20 cellular contexts compared by ENCODE assay signal in genomic region chr6:36460916-36461315, GRCh38. TPM values are rescaled to one million over a fixed set of nuclear protein-coding genes. Genes with fewer than 3 reads are reported as not detected.
A peak's percentile ranks its signal among the peaks of the same experiment; 100 is the strongest.
DNase-seq lines count a peak whose midpoint lies in the region; ATAC-seq, FAIRE-seq and TF ChIP-seq lines count a peak whose summit lies in the region.
"Had no signal": no experiment of that assay in that cellular context is flagged by ENCODE, and none has a peak within 500 bp of the region (broad histone marks: within the 10 kb centered on the region; RNA-seq: fewer than 3 reads in every experiment).

No MANE protein-coding gene starts in this region.

- peaks cover 22% of the 10 kb centered on the region for H3F3A ChIP-seq in SK-N-SH (replicated peaks; ENCODE audit: insufficient read depth)

- peak; percentile 42 for FAIRE-seq in TTC549 (lab: Jason Lieb, UNC)
- FAIRE-seq: A549, GM12892, H1 had no signal

- H4K20me1 ChIP-seq in SK-N-SH (ENCODE audit: insufficient read depth) = peaks cover 25% of the 10 kb centered on the region

- no peak overlapping the region for H3K18ac ChIP-seq in trophoblast cell (ENCODE audit: low read length)

- no peak overlapping the region for H4K91ac ChIP-seq in trophoblast cell (ENCODE audit: low read depth, low read length)

- TF ChIP-seq EP300 in SK-N-SH (IDR thresholded peaks at IDR 0.05; ENCODE audit: borderline replicate concordance in 1 of 2, low read depth in 1 of 2, low read length in 1 of 2) = no peak

- CTCF ChIA-PET in SK-N-SH (lab: Yijun Ruan, JAX) = interaction anchor here (1.7 kb wide), 1 partner anchor 17 kb away, joined by 4 read pairs; no protein-coding TSS in a partner anchor

- H3K4me2 ChIP-seq in SK-N-SH (no peak overlapping the region), trophoblast cell (ENCODE audit: low read length) (no peak overlapping the region)
- H3K4me2 ChIP-seq: A549 had no signal

- H4K12ac ChIP-seq in trophoblast cell (ENCODE audit: low read depth, low read length) = no peak overlapping the region

- H3K14ac ChIP-seq in trophoblast cell (ENCODE audit: low read length) = no peak overlapping the region

- no peak for DNase-seq in SK-N-SH
- no peak for DNase-seq in trophoblast cell
- DNase-seq in D341Med (ENCODE audit: low spot score) = no peak
- DNase-seq: ACHN; C1 segment of cervical spinal cord; Caco-2; CD4-positive, alpha-beta memory T cell; DMS53; DMS79 treated with DMSO at 0.1 percent for 48 hours; GM23248; H7; HCEC 1CT had no signal

- POLR2A ChIA-PET in SK-N-SH (lab: Yijun Ruan, JAX) = no interaction called here

- no peak for TF ChIP-seq CTCF in SK-N-SH (IDR thresholded peaks at IDR 0.05)

- no peak for ATAC-seq in SK-N-SH treated with all-trans-retinoic acid at 6 μM for 48 hours
- no peak for ATAC-seq in activated CD4-positive, CD25-positive, alpha-beta regulatory T cell treated with anti-CD3 and anti-CD28 coated beads, Interleukin-2, amount 50 U/mL, for 24 hours
- ATAC-seq: A549 had no signal

- peaks cover 4 to 23% of the 10 kb centered on the region in 2 experiments for H3K36me3 ChIP-seq in SK-N-SH (replicated peaks in 1 of 2; ENCODE audit: control insufficient read depth in 1 of 2, insufficient read depth in 2 of 2, low read length in 1 of 2)
- peaks cover 2 to 3% of the 10 kb centered on the region in 2 experiments for H3K36me3 ChIP-seq in trophoblast cell (ENCODE audit: control insufficient read depth in 1 of 2, insufficient read depth in 2 of 2, low read length in 2 of 2)

- no peak overlapping the region for H2AK5ac ChIP-seq in trophoblast cell (ENCODE audit: low read length)

- no peak overlapping the region for H2BK12ac ChIP-seq in trophoblast cell (ENCODE audit: low read length)

- H2AFZ ChIP-seq in SK-N-SH (ENCODE audit: low read depth) = no peak overlapping the region
- no peak overlapping the region for H2AFZ ChIP-seq in trophoblast cell (ENCODE audit: insufficient read depth, low read length, poor library complexity)
- H2AFZ ChIP-seq: GM23248 had no signal

- H2BK5ac ChIP-seq in trophoblast cell (ENCODE audit: low read depth, low read length, poor library complexity) = no peak overlapping the region

- H3K27me3 ChIP-seq in SK-N-SH (ENCODE audit: insufficient read depth) (no peaks in the 10 kb centered on the region), trophoblast cell (ENCODE audit: insufficient read depth, low read length) (no peaks in the 10 kb centered on the region)

- H3K79me2 ChIP-seq in SK-N-SH (ENCODE audit: insufficient read depth) (peaks cover 95% of the 10 kb centered on the region), trophoblast cell (ENCODE audit: control insufficient read depth, insufficient read depth, low read length, poor library complexity) (peaks cover 11% of the 10 kb centered on the region)

- no peak overlapping the region for H3K27ac ChIP-seq in SK-N-SH (ENCODE audit: low read depth in 2 of 2, low read length in 1 of 2)
- no peak overlapping the region for H3K27ac ChIP-seq in trophoblast cell (ENCODE audit: low read depth, low read length)
- H3K27ac ChIP-seq: 22Rv1, A549, GM23248 had no signal

- no peak overlapping the region for H3K9ac ChIP-seq in SK-N-SH
- H3K9ac ChIP-seq in trophoblast cell (ENCODE audit: low read length) = no peak overlapping the region
- H3K9ac ChIP-seq: GM23248 had no signal

- H3K9me2 ChIP-seq in SK-N-SH = no peaks in the 10 kb centered on the region

- H3K4me1 ChIP-seq in SK-N-SH (ENCODE audit: control insufficient read depth in 1 of 2, insufficient read depth in 2 of 2, low read depth in 1 of 2, low read length in 1 of 2) (peaks cover 5 to 7% of the 10 kb centered on the region in 2 experiments), trophoblast cell (ENCODE audit: control insufficient read depth in 1 of 2, insufficient read depth in 2 of 2, low read length in 2 of 2) (peaks cover 0 to 2% of the 10 kb centered on the region in 2 experiments)
- H3K4me1 ChIP-seq: Caco-2 had no signal

- H2BK120ac ChIP-seq in trophoblast cell (ENCODE audit: insufficient read depth, low read length, poor library complexity) = no peak overlapping the region

- H3K23ac ChIP-seq in trophoblast cell (ENCODE audit: low read length) = no peak overlapping the region

- TF ChIP-seq RAD21 in SK-N-SH (IDR thresholded peaks at IDR 0.05; ENCODE audit: low read length) = no peak

- no peak overlapping the region for H4K8ac ChIP-seq in trophoblast cell (ENCODE audit: low read depth, low read length)

- H3K79me1 ChIP-seq in trophoblast cell (ENCODE audit: low read length) = no peaks in the 10 kb centered on the region

- H3K9me3 ChIP-seq in SK-N-SH = no peaks in the 10 kb centered on the region
- peaks cover 2% of the 10 kb centered on the region for H3K9me3 ChIP-seq in trophoblast cell (ENCODE audit: insufficient read depth, low read depth, low read length)
- H3K9me3 ChIP-seq: A549, Caco-2 had no signal

- peak overlapping the region; percentile 15 for H3K4ac ChIP-seq in trophoblast cell (ENCODE audit: low read depth, low read length)

- H3K4me3 ChIP-seq in SK-N-SH (ENCODE audit: low read depth in 2 of 2, low read length in 1 of 2) = no peak overlapping the region
- H3K4me3 ChIP-seq in trophoblast cell (ENCODE audit: low read depth, low read length) = no peak overlapping the region
- H3K4me3 ChIP-seq: A549, GM23248 had no signal

TF ChIP-seq in SK-N-SH treated with all-trans-retinoic acid at 6 μM for 48 hours, 23 proteins besides CTCF, POLR2A, EP300 and RAD21:
- TF ChIP-seq TCF4 (CRISPR knock-in tag; IDR thresholded peaks at IDR 0.05; ENCODE audit: borderline replicate concordance) = peak; percentile 75
- TF ChIP-seq ISL1 (CRISPR knock-in tag; IDR thresholded peaks at IDR 0.05) = peak; percentile 69
- no peak for TF ChIP-seq ZC3H10 (CRISPR knock-in tag; IDR thresholded peaks at IDR 0.05)
- TF ChIP-seq GLIS3 (CRISPR knock-in tag; IDR thresholded peaks at IDR 0.05) = no peak

TF ChIP-seq in SK-N-SH, 30 proteins besides CTCF, POLR2A, EP300 and RAD21:
- TF ChIP-seq MEF2A (IDR thresholded peaks at IDR 0.05; ENCODE audit: borderline replicate concordance, low read depth) (no peak), FOXJ3 (CRISPR knock-in tag; IDR thresholded peaks at IDR 0.05) (no peak), MXI1 (IDR thresholded peaks at IDR 0.05; ENCODE audit: low read depth, low read length) (no peak), USF1 (IDR thresholded peaks at IDR 0.05; ENCODE audit: borderline replicate concordance, low read depth) (no peak), JUND (IDR thresholded peaks at IDR 0.05) (no peak), SIN3A (IDR thresholded peaks at IDR 0.05; ENCODE audit: borderline replicate concordance, low read depth, low read length) (no peak), REST (IDR thresholded peaks at IDR 0.05; ENCODE audit: low read depth, low read length) (no peak), TAF1 (IDR thresholded peaks at IDR 0.05; ENCODE audit: borderline replicate concordance, low read depth, low read length) (no peak), TCF12 (IDR thresholded peaks at IDR 0.05) (no peak), FOXM1 (IDR thresholded peaks at IDR 0.05; ENCODE audit: low read depth) (no peak), MAX (IDR thresholded peaks at IDR 0.05; ENCODE audit: low read depth) (no peak)

RNA-seq across cellular contexts. Expression of gene KCTD20, which starts 18.1 kb away (rescaled TPM):
- 29.0 and 36.1 TPM in 2 replicates for polyA plus RNA-seq in SK-N-SH (2012; rRNA removed)
- 42.9 and 44.4 TPM in 2 replicates for polyA plus RNA-seq in SK-N-SH (2012; cell fraction: cytosol; rRNA removed)
- polyA plus RNA-seq in SK-N-SH (2012; cell fraction: nucleus; rRNA removed) = 10.2 and 17.5 TPM in 2 replicates
- 36.2 and 36.4 TPM in 2 replicates for polyA plus RNA-seq in trophoblast cell (2013)

RNA-seq across cellular contexts. Expression of gene PXT1, which starts 18.3 kb away (rescaled TPM):
- polyA plus RNA-seq in SK-N-SH (2012; rRNA removed) = not detected in 2 replicates
- polyA plus RNA-seq in SK-N-SH (2012; cell fraction: cytosol; rRNA removed) = 0.04 TPM in 1 of 2 replicates, not detected in the other
- polyA plus RNA-seq in SK-N-SH (2012; cell fraction: nucleus; rRNA removed) = 0.04 TPM in 1 of 2 replicates, not detected in the other
- polyA plus RNA-seq in trophoblast cell (2013) = 0.04 and 0.08 TPM in 2 replicates
- polyA plus RNA-seq: A549; BJ; CD4-positive, alpha-beta memory T cell; GM23248 had no signal
